7 cellular contexts compared by ENCODE assay signal in the genomic region with DNA sequence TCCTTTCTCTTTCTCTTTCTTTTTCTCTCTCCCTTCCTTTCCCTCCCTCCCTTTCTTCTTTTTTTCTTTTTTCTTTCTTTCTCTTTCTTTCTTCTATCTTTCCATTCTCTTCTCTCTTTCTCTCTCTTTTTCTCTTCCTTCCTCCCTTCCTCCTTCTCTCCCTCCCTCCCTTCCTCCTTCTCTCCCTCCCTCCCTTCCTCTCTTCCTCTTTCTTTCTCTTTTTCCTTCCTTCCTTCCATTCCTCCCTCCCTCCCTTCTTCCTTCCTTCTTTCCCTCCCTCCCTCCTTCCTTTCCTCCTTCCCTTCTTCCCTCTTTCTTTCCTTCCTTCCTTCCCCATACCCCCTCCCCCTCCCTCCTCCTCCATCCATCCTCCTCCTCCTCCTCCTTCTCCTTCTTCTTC.
"Had no signal": no experiment of that assay in that cellular context is flagged by ENCODE, and none has a peak within 500 bp of the region (broad histone marks: within the 10 kb centered on the region; RNA-seq: fewer than 3 reads in every experiment).

No MANE protein-coding gene starts in this region.

- H3K27ac Mint-ChIP-seq: IgD-negative memory B cell had no signal

- H3K4me3 Mint-ChIP-seq: IgD-negative memory B cell had no signal

- H3K4me1 ChIP-seq: HAP-1 had no signal

- H3K27me3 Mint-ChIP-seq: IgD-negative memory B cell had no signal

- H3K4me1 Mint-ChIP-seq: IgD-negative memory B cell had no signal

- H2AFZ ChIP-seq: GM23248 had no signal

- H3K9me3 ChIP-seq: HAP-1 had no signal

- H3K4me3 ChIP-seq: GM23248, HAP-1 had no signal

- DNase-seq: GM23248, GOT3, H7, KG1 had no signal

- H3K36me3 ChIP-seq: HAP-1 had no signal

- ATAC-seq: HCT116 had no signal

- H3K9ac ChIP-seq: GM23248 had no signal

- H3K27ac ChIP-seq: GM23248 had no signal
